Comparison of ENCODE assay signal across 12 cellular contexts in genomic region chr1:11162752-11163151, GRCh38. TPM values are rescaled to one million over a fixed set of nuclear protein-coding genes. Genes with fewer than 3 reads are reported as not detected.
"Had no signal": no experiment of that assay in that cellular context is flagged by ENCODE, and none has a peak within 500 bp of the region (broad histone marks: within the 10 kb centered on the region; RNA-seq: fewer than 3 reads in every experiment).

No MANE protein-coding gene starts in this region.

RNA-seq across cellular contexts. Expression of gene ANGPTL7, which starts 26.4 kb away (rescaled TPM):
- total RNA-seq: naive thymus-derived CD4-positive, alpha-beta T cell; naive thymus-derived CD8-positive, alpha-beta T cell; natural killer cell; natural killer cell treated with Interleukin-12 subunit alpha and Interleukin-12 subunit beta and Interleukin-15 and Interleukin-18, amount 100 ng/mL, for 72 hours; occipital lobe; osteoblast; osteocyte; pulmonary artery endothelial cell; right lobe of liver; smooth muscle cell; spleen had no signal
- polyA plus RNA-seq: naive thymus-derived CD4-positive, alpha-beta T cell; naive thymus-derived CD8-positive, alpha-beta T cell; neural cell had no signal
